Comparison of ENCODE assay signal across 20 cellular contexts in the genomic region with DNA sequence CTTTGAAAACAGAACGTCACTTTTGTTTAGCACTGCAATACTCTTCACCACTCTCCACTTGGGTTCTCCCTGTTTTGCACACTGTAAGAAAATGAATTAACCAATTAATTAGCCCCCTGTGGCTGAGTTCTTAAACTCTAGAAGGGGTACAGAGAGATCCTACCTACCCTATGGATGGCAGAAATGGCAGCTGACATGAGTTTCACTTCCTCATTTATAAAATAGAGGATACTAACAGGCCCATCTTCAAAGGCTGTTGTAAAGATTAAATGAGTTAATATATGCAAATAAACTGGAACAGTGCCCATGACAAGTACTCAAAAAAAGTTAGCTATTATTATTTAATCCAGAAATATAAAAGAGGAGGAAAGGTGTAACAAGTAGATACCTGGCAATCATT. TPM values are rescaled to one million over a fixed set of nuclear protein-coding genes. Genes with fewer than 3 reads are reported as not detected.
DNase-seq lines count a peak whose midpoint lies in the region; ATAC-seq lines count a peak whose summit lies in the region.
"Had no signal": no experiment of that assay in that cellular context is flagged by ENCODE, and none has a peak within 500 bp of the region (broad histone marks: within the 10 kb centered on the region; RNA-seq: fewer than 3 reads in every experiment).

No MANE protein-coding gene starts in this region.

- DNase-seq in CD1c-positive myeloid dendritic cell (ENCODE audit: extremely low spot score) (peak; percentile 10), Karpas-422 (peak; percentile 85), DMS 273 treated with DMSO at 0.1 percent for 48 hours (lab: John Stamatoyannopoulos, UW) (no peak), NCI-H2196 (lab: John Stamatoyannopoulos, UW; ENCODE audit: unreplicated experiment) (no peak)
- DNase-seq in activated naive CD4-positive, alpha-beta T cell treated with anti-CD3 and anti-CD28 coated beads, Interleukin-2, amount 50 U/mL, for 16 hours = no peak
- DNase-seq: activated CD4-positive, alpha-beta T cell treated with anti-CD3 and anti-CD28 coated beads for 36 hours; activated naive CD4-positive, alpha-beta T cell treated with anti-CD3 and anti-CD28 coated beads, Interleukin-2, amount 10 ng/mL, durations not matched to agents 7 days and 5 days; DMS79; GOT3; NCI-H2029 treated with DMSO at 0.1 percent for 48 hours; NCI-H774; ovary; stimulated activated naive B cell treated with anti-CD40 and anti-IgM and Interleukin-4, amounts not matched to agents 10 μg/mL and 1 μg/mL and 100 μg/mL, for 72 hours; transverse colon had no signal

- no peaks in the 10 kb centered on the region for H3K27me3 ChIP-seq in Karpas-422 (ENCODE audit: low read length)
- H3K27me3 ChIP-seq: gastroesophageal sphincter, ovary, transverse colon had no signal

- H2AFZ ChIP-seq in Karpas-422 (ENCODE audit: low read length) = no peak overlapping the region

- H3K9ac ChIP-seq in Karpas-422 (ENCODE audit: low read length) = no peak overlapping the region

- no peaks in the 10 kb centered on the region for H4K20me1 ChIP-seq in Karpas-422 (ENCODE audit: insufficient read depth, low read depth, low read length)

- H3K27ac ChIP-seq in Karpas-422 (ENCODE audit: low read length) = peak overlapping the region; percentile 38
- H3K27ac ChIP-seq: A549, coronary artery, gastroesophageal sphincter, ovary, transverse colon had no signal

- peak overlapping the region; percentile 30 for H3K4me2 ChIP-seq in Karpas-422 (ENCODE audit: low read depth, low read length, poor library complexity, severe bottlenecking)
- H3K4me2 ChIP-seq: A549 had no signal

- H3K36me3 ChIP-seq in Karpas-422 (ENCODE audit: insufficient read depth, low read length) = peaks cover 36% of the 10 kb centered on the region
- H3K36me3 ChIP-seq: ovary, transverse colon had no signal

- no peaks in the 10 kb centered on the region for H3K9me3 ChIP-seq in Karpas-422 (ENCODE audit: low read length)
- H3K9me3 ChIP-seq: A549, gastroesophageal sphincter, ovary, transverse colon had no signal

- peak; percentile 74 for ATAC-seq in GM19452 (IDR thresholded peaks at IDR 0.05; ENCODE audit: unreplicated experiment)
- ATAC-seq in HG02938 (IDR thresholded peaks at IDR 0.05; ENCODE audit: unreplicated experiment) = peak; percentile 84
- ATAC-seq in HG02610 (IDR thresholded peaks at IDR 0.05; ENCODE audit: unreplicated experiment) = no peak
- ATAC-seq: A549; activated CD4-positive, alpha-beta T cell treated with anti-CD3 and anti-CD28 coated beads for 36 hours; gastroesophageal sphincter had no signal

- no peaks in the 10 kb centered on the region for H3K9me2 ChIP-seq in Karpas-422 (replicated peaks; ENCODE audit: insufficient read depth, low read length)

- H3K4me1 ChIP-seq in Karpas-422 (ENCODE audit: low read length) = peaks cover 40% of the 10 kb centered on the region
- H3K4me1 ChIP-seq: transverse colon had no signal

- no peak overlapping the region for H3K4me3 ChIP-seq in Karpas-422 (ENCODE audit: low read length)
- H3K4me3 ChIP-seq: A549, coronary artery, gastroesophageal sphincter, ovary, transverse colon had no signal

- H3K79me2 ChIP-seq in Karpas-422 (ENCODE audit: low read length) = peaks cover 80% of the 10 kb centered on the region

RNA-seq across cellular contexts. Expression of a gene that starts 36.9 kb away (rescaled TPM):
- total RNA-seq in Karpas-422 (2014; rRNA removed; shearing (Covaris generic); ENCODE audit: low replicate concordance) = 49.0 and 53.6 TPM in 2 replicates

Comparison
In these comparisons a context has a peak if more than half of its experiments do, and no peak if none do; other contexts are left out.
1. DNase-seq: peak in CD1c-positive myeloid dendritic cell (single experiment) and Karpas-422 (single experiment); none in DMS 273 treated with DMSO at 0.1 percent for 48 hours (single experiment), NCI-H2196 (single experiment) and activated naive CD4-positive, alpha-beta T cell treated with anti-CD3 and anti-CD28 coated beads, Interleukin-2, amount 50 U/mL, for 16 hours (single experiment).